In the genomic region with DNA sequence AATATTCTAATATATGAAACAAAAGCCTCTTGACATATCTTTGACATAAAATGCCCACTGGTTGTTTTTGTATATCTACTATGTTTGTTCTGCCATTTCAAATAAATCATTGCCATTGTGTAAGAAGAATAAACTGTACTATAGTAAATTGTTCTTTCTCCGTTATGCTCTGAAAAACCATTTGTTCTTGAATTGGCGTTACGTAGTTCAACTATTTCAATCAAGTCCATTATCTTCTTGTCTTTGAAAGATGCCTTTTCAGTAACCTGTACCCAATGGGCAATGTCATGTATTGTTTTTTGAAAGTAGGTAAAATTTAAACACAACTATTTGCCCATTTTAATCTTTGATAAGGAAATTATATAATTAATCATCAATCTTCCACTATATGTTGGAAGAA, we compare ENCODE assay signal across 8 cellular contexts.
A peak's percentile ranks its signal among the peaks of the same experiment; 100 is the strongest.
DNase-seq lines count a peak whose midpoint lies in the region; FAIRE-seq and TF ChIP-seq lines count a peak whose summit lies in the region.
"Had no signal": no experiment of that assay in that cellular context is flagged by ENCODE, and none has a peak within 500 bp of the region (broad histone marks: within the 10 kb centered on the region; RNA-seq: fewer than 3 reads in every experiment).

No MANE protein-coding gene starts in this region.

- H3K27me3 ChIP-seq in HAP-1 (ENCODE audit: low read depth) (no peaks in the 10 kb centered on the region), smooth muscle cell (ENCODE audit: low read depth) (no peaks in the 10 kb centered on the region)

- CTCF ChIA-PET in OCI-LY7 (lab: Charles Lee; ENCODE audit: unreplicated experiment): no interaction called here

- H3K4me3 ChIP-seq in HAP-1 (peak overlapping the region; percentile 59), OCI-LY7 (ENCODE audit: low read depth, low read length, poor library complexity, severe bottlenecking) (peak overlapping the region; percentile 78), smooth muscle cell (peak overlapping the region; percentile 95)

- BruUV-seq in OCI-LY7 (replicated peaks; lab: Mats Ljungman, UMichigan): no TSS peak

- H3K79me2 ChIP-seq in OCI-LY7 (ENCODE audit: insufficient read depth, low read depth, low read length) (peaks cover 91% of the 10 kb centered on the region), smooth muscle cell (ENCODE audit: low read depth) (peaks cover 97% of the 10 kb centered on the region)

- H3K9me2 ChIP-seq in OCI-LY7 (ENCODE audit: insufficient read depth, low read length): no peaks in the 10 kb centered on the region

- peak overlapping the region; percentile 99 for H3K9ac ChIP-seq in smooth muscle cell (ENCODE audit: low read depth)

- H3K9me3 ChIP-seq in HAP-1: no peaks in the 10 kb centered on the region
- no peaks in the 10 kb centered on the region for H3K9me3 ChIP-seq in OCI-LY7 (ENCODE audit: low read length)
- H3K9me3 ChIP-seq in smooth muscle cell (replicated peaks; ENCODE audit: low read depth): no peaks in the 10 kb centered on the region

- H3K4me1 ChIP-seq in HAP-1 (peaks cover 40% of the 10 kb centered on the region), OCI-LY7 (ENCODE audit: insufficient read depth, low read length, poor library complexity, severe bottlenecking) (peaks cover 47% of the 10 kb centered on the region), smooth muscle cell (ENCODE audit: low read depth) (peaks cover 26% of the 10 kb centered on the region)

- H3K27ac ChIP-seq in OCI-LY7 (ENCODE audit: low read depth, low read length, poor library complexity, severe bottlenecking) (peak overlapping the region; percentile 88), epithelial cell of prostate (peak overlapping the region; percentile 83), smooth muscle cell (ENCODE audit: low read depth) (peak overlapping the region; percentile 99)

- H4K20me1 ChIP-seq in OCI-LY7 (ENCODE audit: insufficient read depth, low read length) (no peaks in the 10 kb centered on the region), smooth muscle cell (ENCODE audit: low read depth) (peaks cover 70% of the 10 kb centered on the region)

- TF ChIP-seq CTCF in OCI-LY7 (conservative IDR thresholded peaks at IDR 0.05; ENCODE audit: low read length) (no peak), smooth muscle cell (IDR thresholded peaks at IDR 0.05; ENCODE audit: borderline replicate concordance, insufficient read depth, poor library complexity, severe bottlenecking) (no peak)

- intact Hi-C loops in OCI-LY7 (cut with micrococcal nuclease; ENCODE audit: unreplicated experiment): loop anchor here (2.0 to 10.0 kb wide), 5 partner anchors 251 to 1159 kb away; partner anchors contain the start of genes DENND1B and PTPRC

- peaks cover 15% of the 10 kb centered on the region for H3F3A ChIP-seq in smooth muscle cell (ENCODE audit: low read depth)

- POLR2A ChIA-PET in OCI-LY7 (lab: Charles Lee): interaction anchor here (0.6 to 3.9 kb wide), 8 partner anchors 11 to 489 kb away, joined by 3 to 13 read pairs (median 4); no protein-coding TSS in a partner anchor

- no peaks in the 10 kb centered on the region; the same call in 1 of the 2 replicates for H3K36me3 ChIP-seq in HAP-1 (replicated peaks)
- no peaks in the 10 kb centered on the region for H3K36me3 ChIP-seq in OCI-LY7 (ENCODE audit: insufficient read depth, low read length)
- no peaks in the 10 kb centered on the region for H3K36me3 ChIP-seq in smooth muscle cell (ENCODE audit: low read depth)

- H2AFZ ChIP-seq in OCI-LY7 (ENCODE audit: low read length) (no peak overlapping the region), smooth muscle cell (ENCODE audit: low read depth) (no peak overlapping the region)

- WGBS in smooth muscle cell (ENCODE audit: low lambda C conversion rate): 47% methylated on average over 3 of the region's 3 CpGs

- DNase-seq in HAP-1 (ENCODE audit: low spot score in 2 of 2): no peak
- DNase-seq in OCI-LY7 (ENCODE audit: low spot score): no peak
- DNase-seq in epithelial cell of prostate (ENCODE audit: low read depth, low spot score): no peak
- no peak for DNase-seq in smooth muscle cell (lab: John Stamatoyannopoulos, UW; ENCODE audit: unreplicated experiment)
- no peak for DNase-seq in GM19238 (ENCODE audit: insufficient read length, low spot score)
- DNase-seq in urothelium cell line (ENCODE audit: low spot score): no peak
- DNase-seq in activated CD4-positive, alpha-beta T cell treated with anti-CD3 and anti-CD28 coated beads for 4 hours: no peak
- DNase-seq: activated CD8-positive, alpha-beta T cell treated with anti-CD3 and anti-CD28 coated beads for 36 hours had no signal

- in situ Hi-C loops in HAP-1 (cut with MboI; ENCODE audit: low sequenced_read_pairs): loop anchor here (10.0 kb wide), 1 partner anchor 311 kb away; no protein-coding TSS in a partner anchor

- H3K4me2 ChIP-seq in OCI-LY7 (ENCODE audit: low read length): peak overlapping the region; percentile 99
- H3K4me2 ChIP-seq in smooth muscle cell: peak overlapping the region; percentile 92

- no peak for FAIRE-seq in urothelium cell line (lab: Jason Lieb, UNC)
